1 cellular context compared by ENCODE assay signal in the genomic region with DNA sequence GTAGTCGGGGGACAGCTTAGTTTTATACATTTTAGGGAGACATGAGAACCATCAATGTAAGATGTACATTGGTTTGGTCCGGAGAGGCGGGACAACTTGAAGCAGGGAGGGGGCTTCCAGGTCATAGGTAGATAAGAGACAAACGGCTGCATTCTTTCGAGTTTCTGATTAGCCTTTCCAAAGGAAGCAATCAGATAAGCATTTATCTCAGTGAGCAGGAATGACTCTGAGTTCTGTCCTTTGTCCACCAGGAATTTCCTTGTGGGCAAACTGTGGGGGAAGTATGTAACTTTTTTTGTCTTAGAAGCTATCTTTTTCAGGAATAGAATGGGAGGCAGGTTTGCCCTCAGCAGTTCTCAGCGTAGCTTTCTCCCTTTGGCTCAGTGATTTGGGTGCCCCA.
TF ChIP-seq lines count a peak whose summit lies in the region.

No MANE protein-coding gene starts in this region.

TF ChIP-seq in GM23338, 12 proteins besides CTCF, POLR2A, EP300 and RAD21 (continued from another document):
- TF ChIP-seq ZNF462 (CRISPR knock-in tag; IDR thresholded peaks at IDR 0.05) (no peak), EZH2phosphoT487 (IDR thresholded peaks at IDR 0.05; ENCODE audit: unreplicated experiment) (no peak), CREB1 (CRISPR knock-in tag; IDR thresholded peaks at IDR 0.05; ENCODE audit: low read depth) (no peak), EZH2 (IDR thresholded peaks at IDR 0.05; ENCODE audit: low read depth, unreplicated experiment) (no peak)
- TF ChIP-seq, protein P1, sequence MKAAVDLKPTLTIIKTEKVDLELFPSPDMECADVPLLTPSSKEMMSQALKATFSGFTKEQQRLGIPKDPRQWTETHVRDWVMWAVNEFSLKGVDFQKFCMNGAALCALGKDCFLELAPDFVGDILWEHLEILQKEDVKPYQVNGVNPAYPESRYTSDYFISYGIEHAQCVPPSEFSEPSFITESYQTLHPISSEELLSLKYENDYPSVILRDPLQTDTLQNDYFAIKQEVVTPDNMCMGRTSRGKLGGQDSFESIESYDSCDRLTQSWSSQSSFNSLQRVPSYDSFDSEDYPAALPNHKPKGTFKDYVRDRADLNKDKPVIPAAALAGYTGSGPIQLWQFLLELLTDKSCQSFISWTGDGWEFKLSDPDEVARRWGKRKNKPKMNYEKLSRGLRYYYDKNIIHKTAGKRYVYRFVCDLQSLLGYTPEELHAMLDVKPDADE (IDR thresholded peaks at IDR 0.05): no peak
